Comparison of ENCODE assay signal across 1 cellular context in genomic region chr1:233584376-233584775, GRCh38.
TF ChIP-seq lines count a peak whose summit lies in the region.

No MANE protein-coding gene starts in this region.

TF ChIP-seq in GM12878, 131 proteins besides CTCF, POLR2A, EP300 and RAD21:
- no peak for TF ChIP-seq RAD51 (IDR thresholded peaks at IDR 0.05)
- TF ChIP-seq CREB1 (IDR thresholded peaks at IDR 0.05; ENCODE audit: low read depth), result no peak
- no peak for TF ChIP-seq ETV6 (conservative IDR thresholded peaks at IDR 0.05 in 1 of 2, IDR thresholded peaks at IDR 0.05 in 1 of 2; ENCODE audit: borderline replicate concordance in 1 of 2, low read depth in 1 of 2)
- TF ChIP-seq CUX1 (IDR thresholded peaks at IDR 0.05; ENCODE audit: insufficient replicate concordance, low read depth, low read length), result no peak
- no peak for TF ChIP-seq ASH2L (IDR thresholded peaks at IDR 0.05; ENCODE audit: borderline replicate concordance, low read depth)
